Comparison of ENCODE assay signal across 15 cellular contexts in genomic region chr5:29853711-29854110, GRCh38.
"Had no signal": no experiment of that assay in that cellular context is flagged by ENCODE, and none has a peak within 500 bp of the region (broad histone marks: within the 10 kb centered on the region; RNA-seq: fewer than 3 reads in every experiment).

No MANE protein-coding gene starts in this region.

- H3K4me1 ChIP-seq: left lung, vagina had no signal

- DNase-seq: activated gamma-delta T cell treated with Interleukin-2 at 50 U/mL for 16 hours; activated T-cell treated with anti-CD3 and anti-CD28 coated beads, Interleukin-2, amount 50 U/mL, for 1 hour; anterior cingulate cortex; effector CD4-positive, alpha-beta T cell; foreskin fibroblast; left lung; natural killer cell; small intestine; stimulated activated CD4-positive, alpha-beta T cell treated with anti-CD3 and anti-CD28 coated beads, Interleukin-2, amount 100 ng/mL, for 24 hours had no signal

- H3K36me3 ChIP-seq: left lung, thoracic aorta, vagina had no signal

- H3K4me3 ChIP-seq: left lung, lung, thoracic aorta, vagina had no signal

- H3K27me3 ChIP-seq: left lung, vagina had no signal

- H3K27ac ChIP-seq: left lung, thoracic aorta, vagina had no signal

- ATAC-seq: activated CD4-positive, CD25-positive, alpha-beta regulatory T cell treated with anti-CD3 and anti-CD28 coated beads, Interleukin-2, amount 50 U/mL, for 24 hours; left lung; natural killer cell; sciatic nerve; stimulated activated effector memory CD8-positive, alpha-beta T cell treated with anti-CD3 and anti-CD28 coated beads, Interleukin-12 subunit alpha, Interleukin-12 subunit beta, amount 100 ng/mL, for 72 hours had no signal

- H3K9me3 ChIP-seq: thoracic aorta, vagina had no signal
